8 cellular contexts compared by ENCODE assay signal in genomic region chr1:39183503-39184353, GRCh38. TPM values are rescaled to one million over a fixed set of nuclear protein-coding genes. Genes with fewer than 3 reads are reported as not detected.
A peak's percentile ranks its signal among the peaks of the same experiment; 100 is the strongest.
DNase-seq lines count a peak whose midpoint lies in the region; ATAC-seq and TF ChIP-seq lines count a peak whose summit lies in the region.

No MANE protein-coding gene starts in this region.

- no peaks in the 10 kb centered on the region for H3K27me3 ChIP-seq in Caco-2 (replicated peaks; ENCODE audit: control insufficient read depth, insufficient read depth, low read length)
- H3K27me3 ChIP-seq in effector memory CD4-positive, alpha-beta T cell (replicated peaks; ENCODE audit: control insufficient read depth, insufficient read depth, low read length, poor library complexity, severe bottlenecking): no peaks in the 10 kb centered on the region

- peak; percentile 41 to 48 for TF ChIP-seq CTCF in Caco-2 (IDR thresholded peaks at IDR 0.05; ENCODE audit: insufficient read depth in 1 of 2, low read depth in 1 of 2, low read length in 1 of 2, severe bottlenecking in 1 of 2, unreplicated experiment in 1 of 2)

- no peaks in the 10 kb centered on the region for H3K36me3 ChIP-seq in Caco-2 (ENCODE audit: control insufficient read depth, insufficient read depth, low read length)
- H3K36me3 ChIP-seq in effector memory CD4-positive, alpha-beta T cell (ENCODE audit: control insufficient read depth, insufficient read depth, low read length): no peaks in the 10 kb centered on the region

- intact Hi-C loops in Caco-2 (cut with micrococcal nuclease; ENCODE audit: unreplicated experiment): no loop called here

- CTCF ChIA-PET in Caco-2 (lab: Charles Lee): interaction anchor here (0.6 to 1.9 kb wide), 7 partner anchors 9 to 204 kb away, joined by 3 to 11 read pairs (median 4); partner anchors contain the start of gene MACF1

- POLR2A ChIA-PET in Caco-2 (lab: Charles Lee): interaction anchor here (0.8 kb wide), 1 partner anchor 25 kb away, joined by 6 read pairs; no protein-coding TSS in a partner anchor

- H3K36me3 Mint-ChIP-seq in Caco-2 (ENCODE audit: insufficient read depth, unreplicated experiment): peaks cover 25% of the 10 kb centered on the region
- no peaks in the 10 kb centered on the region for H3K36me3 Mint-ChIP-seq in naive B cell

- H3K27ac ChIP-seq in effector memory CD4-positive, alpha-beta T cell (ENCODE audit: insufficient read depth, low read length, poor library complexity, severe bottlenecking): peak overlapping the region; percentile 71

- H3K4me3 Mint-ChIP-seq in Caco-2 (ENCODE audit: unreplicated experiment) (peak overlapping the region; percentile 30), naive B cell (no peak overlapping the region)
- H3K4me3 Mint-ChIP-seq in stimulated activated naive CD8-positive, alpha-beta T cell treated with anti-CD3 and anti-CD28 coated beads, Interleukin-15, amount 100 ng/mL, for 72 hours: peak overlapping the region; percentile 72 to 73

- H3K4me1 Mint-ChIP-seq in Caco-2 (ENCODE audit: low read depth, unreplicated experiment) (peaks cover 25% of the 10 kb centered on the region), naive B cell (peaks cover 12 to 16% (median 14%) of the 10 kb centered on the region in 3 donors)
- peaks cover 56% of the 10 kb centered on the region for H3K4me1 Mint-ChIP-seq in stimulated activated naive CD8-positive, alpha-beta T cell treated with anti-CD3 and anti-CD28 coated beads, Interleukin-15, amount 100 ng/mL, for 72 hours

- peaks cover 29% of the 10 kb centered on the region for H3K4me1 ChIP-seq in Caco-2
- peaks cover 20% of the 10 kb centered on the region for H3K4me1 ChIP-seq in effector memory CD4-positive, alpha-beta T cell (ENCODE audit: control insufficient read depth, insufficient read depth, low read length, poor library complexity, severe bottlenecking)

- ATAC-seq in HG02610 (IDR thresholded peaks at IDR 0.05; ENCODE audit: unreplicated experiment) (peak; percentile 51), naive B cell (ENCODE audit: low read depth in 2 of 2) (peak; percentile 81 to 90)
- ATAC-seq in stimulated activated naive CD8-positive, alpha-beta T cell treated with anti-CD3 and anti-CD28 coated beads, Interleukin-15, amount 100 ng/mL, for 72 hours: peak; percentile 90

- H3K27ac Mint-ChIP-seq in Caco-2 (ENCODE audit: unreplicated experiment) (peak overlapping the region; percentile 86), naive B cell (peak overlapping the region; percentile 38 to 94 (median 73))
- peak overlapping the region; percentile 92 to 93 for H3K27ac Mint-ChIP-seq in stimulated activated naive CD8-positive, alpha-beta T cell treated with anti-CD3 and anti-CD28 coated beads, Interleukin-15, amount 100 ng/mL, for 72 hours

- peak; percentile 86 for DNase-seq in Caco-2
- DNase-seq in NCI-H748 (lab: John Stamatoyannopoulos, UW; ENCODE audit: unreplicated experiment): peak; percentile 91
- peak; percentile 42 to 79 for DNase-seq in activated CD4-positive, alpha-beta T cell treated with anti-CD3 and anti-CD28 coated beads, Interleukin-2, amount 50 U/mL, for 24 hours (ENCODE audit: low read depth in 1 of 2, low spot score in 1 of 2)
- DNase-seq in effector memory CD4-positive, alpha-beta T cell: peak; percentile 67 to 81 (median 75)
- DNase-seq in naive B cell: peak; percentile 36
- DNase-seq in stimulated activated naive CD8-positive, alpha-beta T cell treated with anti-CD3 and anti-CD28 coated beads, Interleukin-15, amount 100 ng/mL, for 72 hours: peak; percentile 65 to 84
- DNase-seq in epidermal melanocyte (ENCODE audit: insufficient read length, low spot score): no peak

- H3K9me3 ChIP-seq in Caco-2: no peaks in the 10 kb centered on the region
- H3K9me3 ChIP-seq in effector memory CD4-positive, alpha-beta T cell (ENCODE audit: control insufficient read depth, low read length): no peaks in the 10 kb centered on the region

- H3K27me3 Mint-ChIP-seq in Caco-2 (ENCODE audit: insufficient read depth, unreplicated experiment) (no peaks in the 10 kb centered on the region), naive B cell (no peaks in the 10 kb centered on the region)
- H3K27me3 Mint-ChIP-seq in stimulated activated naive CD8-positive, alpha-beta T cell treated with anti-CD3 and anti-CD28 coated beads, Interleukin-15, amount 100 ng/mL, for 72 hours: no peaks in the 10 kb centered on the region

- H3K9me3 Mint-ChIP-seq in Caco-2 (ENCODE audit: unreplicated experiment) (no peaks in the 10 kb centered on the region), naive B cell (no peaks in the 10 kb centered on the region)
- H3K9me3 Mint-ChIP-seq in stimulated activated naive CD8-positive, alpha-beta T cell treated with anti-CD3 and anti-CD28 coated beads, Interleukin-15, amount 100 ng/mL, for 72 hours: no peaks in the 10 kb centered on the region

- no TSS peak for BruUV-seq in Caco-2 (replicated peaks; lab: Mats Ljungman, UMichigan)

- no peak overlapping the region for H3K4me3 ChIP-seq in Caco-2 (ENCODE audit: low read depth, low read length)
- H3K4me3 ChIP-seq in effector memory CD4-positive, alpha-beta T cell (ENCODE audit: insufficient read depth, low read depth, low read length, poor library complexity, severe bottlenecking): no peak overlapping the region

RNA-seq across cellular contexts. Expression of gene MACF1, which starts 20.8 kb away (rescaled TPM):
- total RNA-seq in Caco-2 (2022): 104 and 114 TPM in 2 replicates
- polyA plus RNA-seq in naive B cell (ENCODE audit: low read depth in 6 of 6): 10 to 100 TPM in 5 of 6 donors, 1 to 10 TPM in 1; 9.1 to 96.3 (median 29.5) TPM

Comparison
In these comparisons a context has a peak if more than half of its experiments do, and no peak if none do; other contexts are left out.
1. H3K4me3 Mint-ChIP-seq: peak in Caco-2 (single experiment) and stimulated activated naive CD8-positive, alpha-beta T cell treated with anti-CD3 and anti-CD28 coated beads, Interleukin-15, amount 100 ng/mL, for 72 hours (2 of 2); none in naive B cell (0 of 8).
2. Peak in every context shown above with its lines, with median percentiles within 50 percentile points of each other: H3K27ac Mint-ChIP-seq and ATAC-seq.